In genomic region chr12:53960187-53961024, GRCh38 we compare ENCODE assay signal across 21 cellular contexts. TPM values are rescaled to one million over a fixed set of nuclear protein-coding genes. Genes with fewer than 3 reads are reported as not detected.
A peak's percentile ranks its signal among the peaks of the same experiment; 100 is the strongest.
DNase-seq lines count a peak whose midpoint lies in the region; ATAC-seq and TF ChIP-seq lines count a peak whose summit lies in the region.
"Had no signal": no experiment of that assay in that cellular context is flagged by ENCODE, and none has a peak within 500 bp of the region (broad histone marks: within the 10 kb centered on the region; RNA-seq: fewer than 3 reads in every experiment).

No MANE protein-coding gene starts in this region.

- no peak overlapping the region for H4K91ac ChIP-seq in neuronal stem cell (ENCODE audit: low read depth, low read length, poor library complexity)

- ATAC-seq in activated CD8-positive, alpha-beta T cell treated with anti-CD3 and anti-CD28 coated beads, Interleukin-2, amount 10 ng/mL, durations not matched to agents 7 days and 5 days, result no peak
- ATAC-seq in activated CD8-positive, alpha-beta T cell treated with anti-CD3 and anti-CD28 coated beads for 36 hours, result no peak
- no peak for ATAC-seq in GM19328 (IDR thresholded peaks at IDR 0.05; ENCODE audit: unreplicated experiment)
- ATAC-seq in HG03196 (IDR thresholded peaks at IDR 0.05; ENCODE audit: unreplicated experiment), result no peak
- ATAC-seq: activated CD4-positive, alpha-beta T cell treated with anti-CD3 and anti-CD28 coated beads for 36 hours; heart left ventricle had no signal

- POLR2A ChIA-PET in activated CD8-positive, alpha-beta T cell treated with anti-CD3 and anti-CD28 coated beads, Interleukin-2, amount 10 ng/mL, durations not matched to agents 7 days and 5 days (lab: Charles Lee), result no interaction called here
- POLR2A ChIA-PET in activated CD8-positive, alpha-beta T cell treated with anti-CD3 and anti-CD28 coated beads for 36 hours (lab: Charles Lee), result interaction anchor here (1.5 kb wide), 1 partner anchor 37 kb away, joined by 7 read pairs; no protein-coding TSS in a partner anchor

- H3K4me3 ChIP-seq in endodermal cell (ENCODE audit: low read length), result no peak overlapping the region
- H3K4me3 ChIP-seq in neuronal stem cell (ENCODE audit: low read length in 2 of 2), result no peak overlapping the region
- H3K4me3 ChIP-seq: heart left ventricle, ovary had no signal

- peak overlapping the region; percentile 82 for H3K23ac ChIP-seq in neuronal stem cell (ENCODE audit: low read depth, low read length, poor library complexity)

- no peak overlapping the region for H2BK120ac ChIP-seq in neuronal stem cell (ENCODE audit: low read depth, low read length)

- peak overlapping the region; percentile 45 for H2AFZ ChIP-seq in neuronal stem cell (ENCODE audit: low read length)

- H3K79me1 ChIP-seq in neuronal stem cell (ENCODE audit: low read depth, low read length), result no peaks in the 10 kb centered on the region

- no peak overlapping the region for H3K18ac ChIP-seq in neuronal stem cell (ENCODE audit: low read length)

- peaks cover 4% of the 10 kb centered on the region for H3K36me3 Mint-ChIP-seq in activated CD8-positive, alpha-beta T cell treated with anti-CD3 and anti-CD28 coated beads, Interleukin-2, amount 10 ng/mL, durations not matched to agents 7 days and 5 days (ENCODE audit: low read depth)
- H3K36me3 Mint-ChIP-seq in activated CD8-positive, alpha-beta T cell treated with anti-CD3 and anti-CD28 coated beads for 36 hours (ENCODE audit: low read depth), result peaks cover 2% of the 10 kb centered on the region
- no peaks in the 10 kb centered on the region for H3K36me3 Mint-ChIP-seq in endodermal cell (ENCODE audit: low read depth)

- H3K36me3 ChIP-seq in endodermal cell (ENCODE audit: control insufficient read depth, insufficient read depth, low read length), result no peaks in the 10 kb centered on the region
- no peaks in the 10 kb centered on the region for H3K36me3 ChIP-seq in neuronal stem cell (replicated peaks in 1 of 2; ENCODE audit: control insufficient read depth in 2 of 2, insufficient read depth in 2 of 2, low read length in 2 of 2)
- H3K36me3 ChIP-seq: heart left ventricle, ovary had no signal

- no peak overlapping the region for H4K8ac ChIP-seq in neuronal stem cell (ENCODE audit: low read depth, low read length)

- H3K27me3 Mint-ChIP-seq in activated CD8-positive, alpha-beta T cell treated with anti-CD3 and anti-CD28 coated beads, Interleukin-2, amount 10 ng/mL, durations not matched to agents 7 days and 5 days (ENCODE audit: low read depth), result peaks cover 92% of the 10 kb centered on the region
- peaks cover 87% of the 10 kb centered on the region for H3K27me3 Mint-ChIP-seq in activated CD8-positive, alpha-beta T cell treated with anti-CD3 and anti-CD28 coated beads for 36 hours
- H3K27me3 Mint-ChIP-seq in endodermal cell (ENCODE audit: insufficient read depth), result peaks cover 100% of the 10 kb centered on the region

- H3K4ac ChIP-seq in neuronal stem cell (ENCODE audit: low read length), result no peak overlapping the region

- H3K9me3 ChIP-seq in endodermal cell (ENCODE audit: control insufficient read depth, low read length), result peaks cover 4% of the 10 kb centered on the region
- peaks cover 0 to 15% of the 10 kb centered on the region in 2 donors for H3K9me3 ChIP-seq in neuronal stem cell (replicated peaks in 1 of 2; ENCODE audit: control insufficient read depth in 2 of 2, insufficient read depth in 1 of 2, low read depth in 1 of 2, low read length in 2 of 2)
- H3K9me3 ChIP-seq: heart left ventricle, ovary, testis had no signal

- no peak overlapping the region for H3K27ac ChIP-seq in endodermal cell (ENCODE audit: low read depth, low read length)
- H3K27ac ChIP-seq in neuronal stem cell (replicated peaks; ENCODE audit: low read length), result no peak overlapping the region
- H3K27ac ChIP-seq: heart left ventricle, ovary, testis had no signal

- no peak overlapping the region for H2AK5ac ChIP-seq in neuronal stem cell (ENCODE audit: low read depth, low read length)

- no peak overlapping the region for H2BK12ac ChIP-seq in neuronal stem cell (ENCODE audit: low read length)

- no peak overlapping the region for H3K4me2 ChIP-seq in neuronal stem cell (ENCODE audit: insufficient read depth, low read length, poor library complexity, severe bottlenecking)

- H3K4me3 Mint-ChIP-seq in activated CD8-positive, alpha-beta T cell treated with anti-CD3 and anti-CD28 coated beads, Interleukin-2, amount 10 ng/mL, durations not matched to agents 7 days and 5 days, result peak overlapping the region; percentile 33
- no peak overlapping the region for H3K4me3 Mint-ChIP-seq in activated CD8-positive, alpha-beta T cell treated with anti-CD3 and anti-CD28 coated beads for 36 hours
- no peak overlapping the region for H3K4me3 Mint-ChIP-seq in endodermal cell
- H3K4me3 Mint-ChIP-seq: activated CD4-positive, alpha-beta T cell treated with anti-CD3 and anti-CD28 coated beads for 36 hours had no signal

- H3K9ac ChIP-seq in endodermal cell (ENCODE audit: extremely low read depth, low read length, poor library complexity, severe bottlenecking) (no peak overlapping the region), neuronal stem cell (ENCODE audit: low read depth, low read length, poor library complexity) (no peak overlapping the region)

- DNase-seq in activated CD8-positive, alpha-beta T cell treated with anti-CD3 and anti-CD28 coated beads, Interleukin-2, amount 10 ng/mL, durations not matched to agents 7 days and 5 days, result no peak
- DNase-seq in activated CD8-positive, alpha-beta T cell treated with anti-CD3 and anti-CD28 coated beads for 36 hours, result no peak
- DNase-seq in MV-4-11 (lab: John Stamatoyannopoulos, UW) (peak; percentile 7), endodermal cell (peak; percentile 76), neuronal stem cell (ENCODE audit: low spot score) (no peak)
- DNase-seq in stimulated activated naive CD4-positive, alpha-beta T cell treated with Interleukin-2 at 50 U/mL for 16 hours (lab: John Stamatoyannopoulos, UW), result no peak
- DNase-seq: ACHN; activated CD4-positive, alpha-beta T cell treated with anti-CD3 and anti-CD28 coated beads for 36 hours; activated naive CD4-positive, alpha-beta T cell; activated T-cell treated with anti-CD3 and anti-CD28 coated beads for 4 hours; C1 segment of cervical spinal cord; heart left ventricle; NCI-H1105 treated with DMSO at 0.1 percent for 48 hours; NCI-H2081 treated with DMSO at 0.1 percent for 48 hours; NCI-H446 treated with DMSO at 0.1 percent for 48 hours; NK-92 treated with Interleukin-12 subunit alpha and Interleukin-12 subunit beta, amount 100 ng/mL, for 24 hours; ovary; testis had no signal

- H3K4me1 ChIP-seq in endodermal cell (ENCODE audit: control insufficient read depth, insufficient read depth, low read length), result no peaks in the 10 kb centered on the region
- H3K4me1 ChIP-seq in neuronal stem cell (ENCODE audit: control insufficient read depth in 2 of 2, insufficient read depth in 1 of 2, low read depth in 1 of 2, low read length in 2 of 2), result no peaks in the 10 kb centered on the region

- H2BK5ac ChIP-seq in neuronal stem cell (ENCODE audit: low read length), result no peak overlapping the region

- intact Hi-C loops in activated CD8-positive, alpha-beta T cell treated with anti-CD3 and anti-CD28 coated beads for 36 hours (cut with micrococcal nuclease), result no loop called here

- peaks cover 100% of the 10 kb centered on the region for H3K27me3 ChIP-seq in endodermal cell (ENCODE audit: control insufficient read depth, insufficient read depth, low read length, poor library complexity, severe bottlenecking)
- peaks cover 67 to 100% (median 97%) of the 10 kb centered on the region in 3 experiments for H3K27me3 ChIP-seq in neuronal stem cell (ENCODE audit: control insufficient read depth in 3 of 3, insufficient read depth in 3 of 3, low read depth in 1 of 3, low read length in 3 of 3)

- no peak overlapping the region for H2BK15ac ChIP-seq in neuronal stem cell (ENCODE audit: low read length)

- H3K14ac ChIP-seq in neuronal stem cell (ENCODE audit: low read length), result no peak overlapping the region

- CTCF ChIA-PET in activated CD8-positive, alpha-beta T cell treated with anti-CD3 and anti-CD28 coated beads, Interleukin-2, amount 10 ng/mL, durations not matched to agents 7 days and 5 days (lab: Charles Lee), result no interaction called here
- CTCF ChIA-PET in activated CD8-positive, alpha-beta T cell treated with anti-CD3 and anti-CD28 coated beads for 36 hours (lab: Charles Lee), result interaction anchor here (1.0 to 2.1 kb wide), 4 partner anchors 12 to 248 kb away, joined by 3 to 10 read pairs (median 3); no protein-coding TSS in a partner anchor

- H3K4me1 Mint-ChIP-seq in activated CD8-positive, alpha-beta T cell treated with anti-CD3 and anti-CD28 coated beads, Interleukin-2, amount 10 ng/mL, durations not matched to agents 7 days and 5 days (ENCODE audit: low read depth), result peaks cover 27% of the 10 kb centered on the region
- H3K4me1 Mint-ChIP-seq in activated CD8-positive, alpha-beta T cell treated with anti-CD3 and anti-CD28 coated beads for 36 hours (ENCODE audit: low read depth), result peaks cover 30% of the 10 kb centered on the region
- no peaks in the 10 kb centered on the region for H3K4me1 Mint-ChIP-seq in endodermal cell

- no peaks in the 10 kb centered on the region for H3K9me3 Mint-ChIP-seq in activated CD8-positive, alpha-beta T cell treated with anti-CD3 and anti-CD28 coated beads, Interleukin-2, amount 10 ng/mL, durations not matched to agents 7 days and 5 days (ENCODE audit: insufficient read depth)
- no peaks in the 10 kb centered on the region for H3K9me3 Mint-ChIP-seq in activated CD8-positive, alpha-beta T cell treated with anti-CD3 and anti-CD28 coated beads for 36 hours
- H3K9me3 Mint-ChIP-seq in endodermal cell, result no peaks in the 10 kb centered on the region

- 28 to 50% methylated on average over 10 to 39 of the region's 39 CpGs for WGBS in endodermal cell (ENCODE audit: insufficient coverage in 1 of 2, insufficient read length in 1 of 2), 2 experiments
- no CpG with 5 or more reads among the region's 39 CpGs for whole genome bisulfite sequencing in neuronal stem cell (ENCODE audit: extremely low coverage in 2 of 2, insufficient read length in 2 of 2, insufficient replicate concordance in 1 of 2), 2 donors

- H3K27ac Mint-ChIP-seq in activated CD8-positive, alpha-beta T cell treated with anti-CD3 and anti-CD28 coated beads, Interleukin-2, amount 10 ng/mL, durations not matched to agents 7 days and 5 days, result peak overlapping the region; percentile 3
- no peak overlapping the region for H3K27ac Mint-ChIP-seq in activated CD8-positive, alpha-beta T cell treated with anti-CD3 and anti-CD28 coated beads for 36 hours
- no peak overlapping the region for H3K27ac Mint-ChIP-seq in endodermal cell
- H3K27ac Mint-ChIP-seq: activated CD4-positive, alpha-beta T cell treated with anti-CD3 and anti-CD28 coated beads for 36 hours had no signal

- no peak for TF ChIP-seq CTCF in activated CD8-positive, alpha-beta T cell treated with anti-CD3 and anti-CD28 coated beads for 36 hours (IDR thresholded peaks at IDR 0.05)
- no peak for TF ChIP-seq CTCF in endodermal cell (conservative IDR thresholded peaks at IDR 0.05)

RNA-seq across cellular contexts. Expression of gene HOXC12, which starts 5.7 kb away (rescaled TPM):
- total RNA-seq in activated CD8-positive, alpha-beta T cell treated with anti-CD3 and anti-CD28 coated beads, Interleukin-2, amount 10 ng/mL, durations not matched to agents 7 days and 5 days, result not detected
- not detected for total RNA-seq in activated CD8-positive, alpha-beta T cell treated with anti-CD3 and anti-CD28 coated beads for 36 hours
- not detected for total RNA-seq in endodermal cell
- 0.82 TPM for polyA plus RNA-seq in endodermal cell (2013, experiment 1 of 2)
- 0.46 TPM for polyA plus RNA-seq in endodermal cell (2013, experiment 2 of 2)
- not detected for polyA plus RNA-seq in neuronal stem cell (2013, experiment 1 of 2)
- polyA plus RNA-seq in neuronal stem cell (2013, experiment 2 of 2), result not detected
- total RNA-seq: activated CD4-positive, alpha-beta T cell treated with anti-CD3 and anti-CD28 coated beads for 36 hours; heart left ventricle; ovary; RPMI7951 had no signal
- polyA plus RNA-seq: heart left ventricle, ovary had no signal

RNA-seq across cellular contexts. Expression of gene HOXC11, which starts 12.5 kb away (rescaled TPM):
- not detected for total RNA-seq in activated CD8-positive, alpha-beta T cell treated with anti-CD3 and anti-CD28 coated beads, Interleukin-2, amount 10 ng/mL, durations not matched to agents 7 days and 5 days
- total RNA-seq in activated CD8-positive, alpha-beta T cell treated with anti-CD3 and anti-CD28 coated beads for 36 hours, result not detected
- not detected for total RNA-seq in endodermal cell
- 1.4 TPM for polyA plus RNA-seq in endodermal cell (2013, experiment 1 of 2)
- polyA plus RNA-seq in endodermal cell (2013, experiment 2 of 2), result 1.0 TPM
- not detected for polyA plus RNA-seq in neuronal stem cell (2013, experiment 1 of 2)
- polyA plus RNA-seq in neuronal stem cell (2013, experiment 2 of 2), result not detected
- total RNA-seq: activated CD4-positive, alpha-beta T cell treated with anti-CD3 and anti-CD28 coated beads for 36 hours; heart left ventricle had no signal
- polyA plus RNA-seq: heart left ventricle had no signal

RNA-seq across cellular contexts. Expression of gene HOTAIR, which starts 14.3 kb away (rescaled TPM):
- not detected for total RNA-seq in activated CD8-positive, alpha-beta T cell treated with anti-CD3 and anti-CD28 coated beads, Interleukin-2, amount 10 ng/mL, durations not matched to agents 7 days and 5 days
- not detected for total RNA-seq in activated CD8-positive, alpha-beta T cell treated with anti-CD3 and anti-CD28 coated beads for 36 hours
- not detected for total RNA-seq in endodermal cell
- 1.5 TPM for polyA plus RNA-seq in endodermal cell (2013, experiment 1 of 2)
- polyA plus RNA-seq in endodermal cell (2013, experiment 2 of 2), result 0.50 TPM
- polyA plus RNA-seq in neuronal stem cell (2013, experiment 1 of 2), result not detected
- not detected for polyA plus RNA-seq in neuronal stem cell (2013, experiment 2 of 2)
- total RNA-seq: activated CD4-positive, alpha-beta T cell treated with anti-CD3 and anti-CD28 coated beads for 36 hours; heart left ventricle; RPMI7951 had no signal
- polyA plus RNA-seq: heart left ventricle had no signal

RNA-seq across cellular contexts. Expression of gene HOXC13, which starts 21.8 kb away (rescaled TPM):
- total RNA-seq in activated CD8-positive, alpha-beta T cell treated with anti-CD3 and anti-CD28 coated beads, Interleukin-2, amount 10 ng/mL, durations not matched to agents 7 days and 5 days, result not detected
- not detected for total RNA-seq in activated CD8-positive, alpha-beta T cell treated with anti-CD3 and anti-CD28 coated beads for 36 hours
- not detected for total RNA-seq in endodermal cell
- polyA plus RNA-seq in endodermal cell (2013, experiment 1 of 2), result 0.07 TPM
- not detected for polyA plus RNA-seq in endodermal cell (2013, experiment 2 of 2)
- polyA plus RNA-seq in neuronal stem cell (2013, experiment 1 of 2), result not detected
- polyA plus RNA-seq in neuronal stem cell (2013, experiment 2 of 2), result 0.01 TPM
- total RNA-seq: activated CD4-positive, alpha-beta T cell treated with anti-CD3 and anti-CD28 coated beads for 36 hours; heart left ventricle; ovary had no signal
- polyA plus RNA-seq: heart left ventricle, ovary had no signal

RNA-seq across cellular contexts. Expression of gene HOXC10, which starts 24.5 kb away (rescaled TPM):
- total RNA-seq in activated CD8-positive, alpha-beta T cell treated with anti-CD3 and anti-CD28 coated beads, Interleukin-2, amount 10 ng/mL, durations not matched to agents 7 days and 5 days, result not detected
- not detected for total RNA-seq in activated CD8-positive, alpha-beta T cell treated with anti-CD3 and anti-CD28 coated beads for 36 hours
- total RNA-seq in endodermal cell, result not detected
- polyA plus RNA-seq in endodermal cell (2013, experiment 1 of 2), result 11.1 TPM
- 7.2 TPM for polyA plus RNA-seq in endodermal cell (2013, experiment 2 of 2)
- polyA plus RNA-seq in neuronal stem cell (2013, experiment 1 of 2), result not detected
- polyA plus RNA-seq in neuronal stem cell (2013, experiment 2 of 2), result not detected
- total RNA-seq: activated CD4-positive, alpha-beta T cell treated with anti-CD3 and anti-CD28 coated beads for 36 hours; heart left ventricle had no signal
- polyA plus RNA-seq: heart left ventricle had no signal

Comparison
In these comparisons a context has a peak if more than half of its experiments do, and no peak if none do; other contexts are left out.
1. DNase-seq: peak in MV-4-11 (single experiment) and endodermal cell (single experiment); none in activated CD8-positive, alpha-beta T cell treated with anti-CD3 and anti-CD28 coated beads, Interleukin-2, amount 10 ng/mL, durations not matched to agents 7 days and 5 days (single experiment), activated CD8-positive, alpha-beta T cell treated with anti-CD3 and anti-CD28 coated beads for 36 hours (single experiment), neuronal stem cell (single experiment) and stimulated activated naive CD4-positive, alpha-beta T cell treated with Interleukin-2 at 50 U/mL for 16 hours (single experiment).